ENCODE assay signal across 12 cellular contexts in the genomic region with DNA sequence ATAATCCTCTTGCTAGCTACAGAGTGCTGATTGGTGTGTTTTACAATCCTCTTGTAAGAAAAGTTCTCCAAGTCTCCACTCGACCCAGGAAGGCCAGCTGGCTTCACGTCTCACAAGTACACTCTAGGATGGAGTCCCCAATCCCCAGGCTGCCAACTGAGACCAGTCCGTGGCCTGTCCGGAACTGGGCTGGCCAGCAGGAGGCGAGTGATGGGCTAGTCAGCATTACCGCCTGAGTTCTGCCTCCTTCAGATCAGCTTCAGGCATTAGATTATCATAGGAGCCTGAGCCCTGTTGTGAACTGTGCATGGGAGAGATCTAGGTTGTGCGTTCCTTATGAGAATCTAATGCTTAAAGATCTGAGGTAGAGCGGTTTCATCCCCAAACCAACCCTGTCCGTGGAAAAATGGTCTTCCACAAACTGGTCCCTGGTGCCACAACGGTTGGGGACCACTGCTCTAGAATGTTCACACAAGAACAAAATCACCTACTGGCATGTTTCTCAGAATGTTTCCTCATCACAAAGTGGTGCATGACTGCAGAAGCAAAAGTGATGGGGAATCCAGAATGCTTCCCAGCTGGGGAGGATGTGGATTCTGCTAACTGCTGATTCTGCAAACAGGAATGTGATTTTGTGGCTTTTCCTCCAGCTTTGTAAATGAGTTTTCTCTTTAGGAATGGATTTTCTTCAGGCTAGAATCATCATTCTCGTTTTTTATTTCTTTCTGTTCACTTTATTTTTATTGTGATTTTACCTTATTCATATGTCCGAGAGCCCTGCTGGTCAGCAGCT. TPM values are rescaled to one million over a fixed set of nuclear protein-coding genes. Genes with fewer than 3 reads are reported as not detected.
DNase-seq lines count a peak whose midpoint lies in the region; ATAC-seq and TF ChIP-seq lines count a peak whose summit lies in the region.
"Had no signal": no experiment of that assay in that cellular context is flagged by ENCODE, and none has a peak within 500 bp of the region (broad histone marks: within the 10 kb centered on the region; RNA-seq: fewer than 3 reads in every experiment).

No MANE protein-coding gene starts in this region.

- TF ChIP-seq CTCF in mammary epithelial cell (conservative IDR thresholded peaks at IDR 0.05 in 1 of 2, IDR thresholded peaks at IDR 0.05 in 1 of 2; ENCODE audit: extremely low read depth in 1 of 2, insufficient read depth in 1 of 2, low read depth in 1 of 2, low read length in 2 of 2) (no peak), MCF 10A (IDR thresholded peaks at IDR 0.05; ENCODE audit: unreplicated experiment) (no peak), WTC11 (IDR thresholded peaks at IDR 0.05) (no peak), fibroblast of pulmonary artery (IDR thresholded peaks at IDR 0.05; ENCODE audit: low read length, missing control alignments) (no peak), A673 (conservative IDR thresholded peaks at IDR 0.05; ENCODE audit: low read depth, low read length) (no peak)

- H2AFZ ChIP-seq in mammary epithelial cell (ENCODE audit: low read depth, low read length) = no peak overlapping the region

- DNase-seq in mammary epithelial cell (peak; percentile 60), MCF 10A (ENCODE audit: unreplicated experiment) (no peak), WTC11 (ENCODE audit: low spot score) (no peak), fibroblast of pulmonary artery (ENCODE audit: low read depth) (peak; percentile 76), A673 (ENCODE audit: low spot score) (no peak), NCI-H2029 treated with DMSO at 0.1 percent for 48 hours (lab: John Stamatoyannopoulos, UW) (no peak), foreskin melanocyte (no peak)
- DNase-seq: NCI-H446 treated with DMSO at 0.1 percent for 48 hours, nephron progenitor cell, T1000 had no signal

- intact Hi-C loops in mammary epithelial cell (cut with micrococcal nuclease) (no loop called here), MCF 10A (cut with micrococcal nuclease) (no loop called here), A673 (cut with micrococcal nuclease; ENCODE audit: unreplicated experiment) (no loop called here)

- H4K20me1 ChIP-seq in mammary epithelial cell (ENCODE audit: insufficient read depth, low read length) = no peaks in the 10 kb centered on the region

- H3K27me3 Mint-ChIP-seq in MCF 10A (ENCODE audit: insufficient read depth, unreplicated experiment) (no peaks in the 10 kb centered on the region), WTC11 (ENCODE audit: low read depth) (no peaks in the 10 kb centered on the region)

- H3K27ac Mint-ChIP-seq in MCF 10A (ENCODE audit: low read depth, unreplicated experiment) (no peak overlapping the region), WTC11 (0 out of 2 replicates have a peak overlapping the region, but pooled peaks have one; percentile 18)
- H3K27ac Mint-ChIP-seq: nephron progenitor cell had no signal

- H3K4me1 ChIP-seq in mammary epithelial cell (ENCODE audit: insufficient read depth, low read length) = peaks cover 20% of the 10 kb centered on the region
- peaks cover 29% of the 10 kb centered on the region for H3K4me1 ChIP-seq in thymus (ENCODE audit: control insufficient read depth, insufficient read depth, low read length)
- H3K4me1 ChIP-seq in A673 (ENCODE audit: insufficient read depth, low read length, poor library complexity, severe bottlenecking) = peaks cover 18% of the 10 kb centered on the region

- WGBS in mammary epithelial cell (ENCODE audit: low coverage, missing lambda C conversion rate) = 91% methylated on average over 11 of the region's 12 CpGs
- 99% methylated on average over 12 of the region's 12 CpGs for WGBS in thymus

- no peak overlapping the region for H3K27ac ChIP-seq in mammary epithelial cell (ENCODE audit: insufficient read depth, low read depth, low read length)
- H3K27ac ChIP-seq in thymus (ENCODE audit: low read depth) = peak overlapping the region; percentile 31
- H3K27ac ChIP-seq in A673 (ENCODE audit: low read depth, low read length, poor library complexity, severe bottlenecking) = no peak overlapping the region

- H3K36me3 Mint-ChIP-seq in MCF 10A (ENCODE audit: insufficient read depth, unreplicated experiment) = peaks cover 6% of the 10 kb centered on the region
- H3K36me3 Mint-ChIP-seq in WTC11 = peaks cover 8% of the 10 kb centered on the region

- CTCF ChIA-PET in mammary epithelial cell (lab: Charles Lee; ENCODE audit: low non-redundant PET) (no interaction called here), MCF 10A (lab: Yijun Ruan, JAX) (no interaction called here), WTC11 (lab: Charles Lee) (interaction anchor here (1.0 to 1.5 kb wide), 2 partner anchors 17 to 21 kb away, joined by 3 read pairs; no protein-coding TSS in a partner anchor), A673 (lab: Charles Lee) (no interaction called here)

- H3K4me3 Mint-ChIP-seq in MCF 10A (ENCODE audit: unreplicated experiment) (no peak overlapping the region), WTC11 (no peak overlapping the region)
- H3K4me3 Mint-ChIP-seq: nephron progenitor cell had no signal

- POLR2A ChIA-PET in MCF 10A (lab: Yijun Ruan, JAX) (interaction anchor here (1.2 kb wide), 1 partner anchor 35 kb away, joined by 3 read pairs; no protein-coding TSS in a partner anchor), WTC11 (lab: Charles Lee) (no interaction called here), A673 (lab: Charles Lee; ENCODE audit: low non-redundant PET) (no interaction called here)

- H3K36me3 ChIP-seq in mammary epithelial cell (ENCODE audit: insufficient read depth, low read length) (peaks cover 2% of the 10 kb centered on the region), thymus (ENCODE audit: control insufficient read depth, insufficient read depth) (no peaks in the 10 kb centered on the region), A673 (ENCODE audit: insufficient read depth, low read length, poor library complexity, severe bottlenecking) (no peaks in the 10 kb centered on the region)

- H3K27me3 ChIP-seq in mammary epithelial cell (ENCODE audit: insufficient read depth, low read length) (no peaks in the 10 kb centered on the region), thymus (ENCODE audit: control insufficient read depth, insufficient read depth) (no peaks in the 10 kb centered on the region), A673 (replicated peaks; ENCODE audit: insufficient read depth, low read depth, low read length, poor library complexity) (no peaks in the 10 kb centered on the region)

- BruUV-seq in mammary epithelial cell (replicated peaks; lab: Mats Ljungman, UMichigan) (no TSS peak), MCF 10A (replicated peaks; lab: Mats Ljungman, UMichigan) (no TSS peak), A673 (replicated peaks; lab: Mats Ljungman, UMichigan) (no TSS peak)

- H3K9me3 ChIP-seq in mammary epithelial cell (replicated peaks; ENCODE audit: insufficient read depth, low read length) = no peaks in the 10 kb centered on the region
- no peaks in the 10 kb centered on the region for H3K9me3 ChIP-seq in thymus (ENCODE audit: control insufficient read depth)
- H3K9me3 ChIP-seq in A673 (ENCODE audit: low read depth, low read length, poor library complexity, severe bottlenecking) = no peaks in the 10 kb centered on the region

- dilution Hi-C loops in mammary epithelial cell (cut with HindIII; ENCODE audit: low sequenced_read_pairs) = no loop called here

- H3K9me3 Mint-ChIP-seq in MCF 10A (ENCODE audit: unreplicated experiment) (no peaks in the 10 kb centered on the region), WTC11 (peaks cover 9% of the 10 kb centered on the region)

- H3K9ac ChIP-seq in mammary epithelial cell (ENCODE audit: insufficient read depth, low read length) = no peak overlapping the region

- H3K4me1 Mint-ChIP-seq in MCF 10A (ENCODE audit: insufficient read depth, unreplicated experiment) = peaks cover 21% of the 10 kb centered on the region
- peaks cover 60% of the 10 kb centered on the region for H3K4me1 Mint-ChIP-seq in WTC11

- H3K4me3 ChIP-seq in mammary epithelial cell (replicated peaks in 1 of 3; ENCODE audit: insufficient read depth in 1 of 3, low read depth in 2 of 3, low read length in 3 of 3) (no peak overlapping the region), fibroblast of pulmonary artery (replicated peaks; ENCODE audit: low read depth, low read length) (no peak overlapping the region), thymus (ENCODE audit: low read length) (no peak overlapping the region), A673 (ENCODE audit: low read depth, low read length, poor library complexity, severe bottlenecking) (no peak overlapping the region)

- in situ Hi-C loops in mammary epithelial cell (cut with MboI; ENCODE audit: low sequenced_read_pairs in 2 of 2) = no loop called here

- H3K4me2 ChIP-seq in mammary epithelial cell (ENCODE audit: insufficient read depth, low read depth, low read length) = peak overlapping the region; percentile 32

- peaks cover 91% of the 10 kb centered on the region for H3K79me2 ChIP-seq in mammary epithelial cell (ENCODE audit: insufficient read depth, low read length)

- peak; percentile 38 for ATAC-seq in WTC11
- ATAC-seq: HCT116 had no signal

TF ChIP-seq in WTC11, 78 proteins besides CTCF, POLR2A, EP300 and RAD21 (continues in another document):
- TF ChIP-seq ZNF671 (CRISPR knock-in tag; IDR thresholded peaks at IDR 0.05) = no peak
- TF ChIP-seq ZNF219 (CRISPR knock-in tag; IDR thresholded peaks at IDR 0.05; ENCODE audit: borderline replicate concordance) = no peak
- no peak for TF ChIP-seq NR2C2 (CRISPR knock-in tag; IDR thresholded peaks at IDR 0.05)
- TF ChIP-seq FOXJ3 (CRISPR knock-in tag; IDR thresholded peaks at IDR 0.05; ENCODE audit: borderline replicate concordance) = no peak
- TF ChIP-seq USF2 (CRISPR knock-in tag; IDR thresholded peaks at IDR 0.05) = no peak
- no peak for TF ChIP-seq ELF4 (CRISPR knock-in tag; IDR thresholded peaks at IDR 0.05; ENCODE audit: low read depth)

RNA-seq across cellular contexts. Expression of gene SEPTIN11, which starts 40.9 kb away (rescaled TPM):
- 100 to 1,000 TPM; 156 to 188 TPM for total RNA-seq in mammary epithelial cell
- 102 TPM for polyA plus RNA-seq in mammary epithelial cell
- 154 TPM for polyA minus RNA-seq in mammary epithelial cell
- total RNA-seq in MCF 10A (2022) = 57.1 and 82.7 TPM in 2 replicates
- 99.8 to 125 TPM (median 103 TPM) in 3 replicates for total RNA-seq in WTC11 (2021)
- 21.6 TPM for polyA plus RNA-seq in thymus
- total RNA-seq in A673 (2021) = 121 and 125 TPM in 2 replicates

Comparison
In these comparisons a context has a peak if more than half of its experiments do, and no peak if none do; other contexts are left out.
1. DNase-seq: peak in mammary epithelial cell (single experiment) and fibroblast of pulmonary artery (single experiment); none in MCF 10A (single experiment), WTC11 (single experiment), A673 (single experiment), NCI-H2029 treated with DMSO at 0.1 percent for 48 hours (single experiment) and foreskin melanocyte (single experiment).